31 cellular contexts compared by ENCODE assay signal in genomic region chr4:82648356-82648755, GRCh38.
A peak's percentile ranks its signal among the peaks of the same experiment; 100 is the strongest.
DNase-seq lines count a peak whose midpoint lies in the region; ATAC-seq and TF ChIP-seq lines count a peak whose summit lies in the region.
"Had no signal": no experiment of that assay in that cellular context is flagged by ENCODE, and none has a peak within 500 bp of the region (broad histone marks: within the 10 kb centered on the region; RNA-seq: fewer than 3 reads in every experiment).

No MANE protein-coding gene starts in this region.

- no peak for TF ChIP-seq CTCF in lower lobe of right lung (IDR thresholded peaks at IDR 0.05)

- H3K27me3 ChIP-seq in lower lobe of right lung (ENCODE audit: low read depth): no peaks in the 10 kb centered on the region
- H3K27me3 ChIP-seq: ascending aorta, BLaER1, esophagus squamous epithelium, gastrocnemius medialis, hepatocyte, left lung, MG63, sigmoid colon, transverse colon had no signal

- ATAC-seq in lower lobe of right lung (no peak), GM21825 (IDR thresholded peaks at IDR 0.05; ENCODE audit: unreplicated experiment) (no peak)
- ATAC-seq: activated CD4-positive, CD25-positive, alpha-beta regulatory T cell treated with anti-CD3 and anti-CD28 coated beads, Interleukin-2, amount 50 U/mL, for 24 hours; gastrocnemius medialis; left lung had no signal

- H3K4me3 ChIP-seq in skeletal muscle cell (ENCODE audit: low read depth, low read length): no peak overlapping the region
- no peak overlapping the region for H3K4me3 ChIP-seq in lower lobe of right lung
- H3K4me3 ChIP-seq: ascending aorta, BLaER1, esophagus squamous epithelium, gastrocnemius medialis, hepatocyte, left lung, MG63, prostate gland, sigmoid colon, transverse colon had no signal

- H3K27ac ChIP-seq in epithelial cell of prostate: no peak overlapping the region
- no peak overlapping the region for H3K27ac ChIP-seq in lower lobe of right lung
- H3K27ac ChIP-seq: ascending aorta, BLaER1, esophagus squamous epithelium, gastrocnemius medialis, hepatocyte, left lung, prostate gland, sigmoid colon, transverse colon had no signal

- intact Hi-C loops in lower lobe of right lung (cut with DNase I): no loop called here

- H3K4me1 ChIP-seq in lower lobe of right lung: no peaks in the 10 kb centered on the region
- H3K4me1 ChIP-seq: ascending aorta, esophagus squamous epithelium, gastrocnemius medialis, prostate gland, sigmoid colon, transverse colon had no signal

- H3K9me3 ChIP-seq in lower lobe of right lung: no peaks in the 10 kb centered on the region
- H3K9me3 ChIP-seq: ascending aorta, BLaER1, esophagus squamous epithelium, gastrocnemius medialis, left lung, MG63, prostate gland, sigmoid colon, transverse colon had no signal

- no peaks in the 10 kb centered on the region for H3K36me3 ChIP-seq in lower lobe of right lung
- H3K36me3 ChIP-seq: esophagus squamous epithelium, gastrocnemius medialis, left lung, MG63, prostate gland, transverse colon had no signal

- DNase-seq in EL: peak; percentile 45
- peak; percentile 31 for DNase-seq in RPMI7951 (ENCODE audit: low read depth)
- DNase-seq in epithelial cell of prostate (ENCODE audit: low read depth, low spot score): peak; percentile 6
- peak; percentile 12 for DNase-seq in skeletal muscle cell (ENCODE audit: low read depth)
- DNase-seq in DMS 273 (lab: John Stamatoyannopoulos, UW; ENCODE audit: unreplicated experiment): no peak
- no peak for DNase-seq in lower lobe of right lung
- DNase-seq in DMS79 (lab: John Stamatoyannopoulos, UW): no peak
- DNase-seq: activated CD4-positive, alpha-beta T cell treated with anti-CD3 and anti-CD28 coated beads, Interleukin-2, amount 50 U/mL, for 48 hours; activated gamma-delta T cell treated with Interleukin-2 at 50 U/mL for 16 hours; activated T-cell treated with anti-CD3 and anti-CD28 coated beads, Interleukin-2, amount 50 U/mL, for 48 hours; endodermal cell; esophagus squamous epithelium; gastrocnemius medialis; left lung; MG63; NCI-H1105 treated with DMSO at 0.1 percent for 48 hours; NCI-H1930; NCI-H524; nucleus accumbens; OCI-M1; sigmoid colon; stimulated activated CD4-positive, alpha-beta T cell treated with anti-CD3 and anti-CD28 coated beads, Interleukin-15, amount 100 ng/mL, for 24 hours; stimulated activated CD4-positive, alpha-beta T cell treated with anti-CD3 and anti-CD28 coated beads, Interleukin-4, amount 100 ng/mL, for 4 hours; T-helper 2 cell; transverse colon had no signal

Comparison
In these comparisons a context has a peak if more than half of its experiments do, and no peak if none do; other contexts are left out.
1. DNase-seq: peak in EL (single experiment), RPMI7951 (single experiment), epithelial cell of prostate (single experiment) and skeletal muscle cell (single experiment); none in DMS 273 (single experiment), lower lobe of right lung (single experiment) and DMS79 (single experiment).